Comparison of ENCODE assay signal across 9 cellular contexts in the genomic region with DNA sequence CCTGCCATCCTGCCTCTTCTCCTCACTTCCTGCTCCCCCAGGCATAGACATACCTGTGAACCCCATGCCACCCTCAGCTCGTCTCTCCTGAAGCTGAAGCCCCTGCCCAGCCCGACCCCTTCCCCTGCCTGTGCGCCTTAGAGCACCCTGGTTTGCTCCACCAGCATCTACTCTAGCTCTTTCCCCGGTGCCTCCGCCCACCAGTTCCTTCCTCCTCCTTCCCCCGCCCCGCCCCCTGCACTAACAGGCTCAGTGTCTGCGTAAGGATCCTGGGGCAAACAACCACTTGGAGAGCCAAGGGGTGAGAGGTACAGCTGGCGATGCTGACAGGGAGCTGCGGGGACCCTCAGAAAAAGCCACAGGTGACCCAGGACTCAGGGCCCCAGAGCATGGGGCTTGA. TPM values are rescaled to one million over a fixed set of nuclear protein-coding genes. Genes with fewer than 3 reads are reported as not detected.
DNase-seq lines count a peak whose midpoint lies in the region; ATAC-seq and TF ChIP-seq lines count a peak whose summit lies in the region.
"Had no signal": no experiment of that assay in that cellular context is flagged by ENCODE, and none has a peak within 500 bp of the region (broad histone marks: within the 10 kb centered on the region; RNA-seq: fewer than 3 reads in every experiment).

No MANE protein-coding gene starts in this region.

- POLR2A ChIA-PET in activated CD4-positive, alpha-beta memory T cell treated with anti-CD3 and anti-CD28 coated beads, Interleukin-2, amount 10 ng/mL, durations not matched to agents 7 days and 5 days (lab: Charles Lee): interaction anchor here (1.0 to 2.0 kb wide), 5 partner anchors 10 to 166 kb away, joined by 3 to 10 read pairs (median 3); no protein-coding TSS in a partner anchor

- peaks cover 15% of the 10 kb centered on the region for H3K4me1 Mint-ChIP-seq in activated CD4-positive, alpha-beta memory T cell treated with anti-CD3 and anti-CD28 coated beads, Interleukin-2, amount 10 ng/mL, durations not matched to agents 7 days and 5 days

- TF ChIP-seq CTCF in left ventricle myocardium inferior (IDR thresholded peaks at IDR 0.05; ENCODE audit: borderline replicate concordance) (no peak), vagina (IDR thresholded peaks at IDR 0.05) (no peak)

- intact Hi-C loops in left ventricle myocardium inferior (cut with micrococcal nuclease) (no loop called here), vagina (cut with DNase I) (loop anchor here (10.0 kb wide), 1 partner anchor 64 kb away; no protein-coding TSS in a partner anchor)

- peaks cover 4% of the 10 kb centered on the region for H3K27me3 Mint-ChIP-seq in activated CD4-positive, alpha-beta memory T cell treated with anti-CD3 and anti-CD28 coated beads, Interleukin-2, amount 10 ng/mL, durations not matched to agents 7 days and 5 days

- H3K27me3 ChIP-seq in left ventricle myocardium inferior (ENCODE audit: low read depth) (peaks cover 29% of the 10 kb centered on the region), vagina (no peaks in the 10 kb centered on the region)

- H3K36me3 ChIP-seq in left ventricle myocardium inferior (no peaks in the 10 kb centered on the region), vagina (no peaks in the 10 kb centered on the region)

- peak; percentile 46 for DNase-seq in NCI-H2227 (lab: John Stamatoyannopoulos, UW; ENCODE audit: unreplicated experiment)
- peak; percentile 76 for DNase-seq in activated CD4-positive, alpha-beta memory T cell treated with anti-CD3 and anti-CD28 coated beads, Interleukin-2, amount 10 ng/mL, durations not matched to agents 7 days and 5 days
- DNase-seq in left ventricle myocardium inferior: peak; percentile 62
- peak; percentile 41 to 61 for DNase-seq in stimulated activated CD8-positive, alpha-beta memory T cell treated with anti-CD3 and anti-CD28 coated beads, Interleukin-4, amount 100 ng/mL, for 4 hours (ENCODE audit: low read depth in 2 of 2, low spot score in 1 of 2)
- DNase-seq in NK-92 treated with Interleukin-12 subunit alpha and Interleukin-12 subunit beta, amount 100 ng/mL, for 24 hours (lab: John Stamatoyannopoulos, UW): no peak
- no peak for DNase-seq in vagina (ENCODE audit: extremely low spot score in 2 of 2)

- CTCF ChIA-PET in activated CD4-positive, alpha-beta memory T cell treated with anti-CD3 and anti-CD28 coated beads, Interleukin-2, amount 10 ng/mL, durations not matched to agents 7 days and 5 days (lab: Charles Lee): interaction anchor here (0.6 to 6.0 kb wide), 26 partner anchors 11 to 382 kb away, joined by 3 to 77 read pairs (median 6); no protein-coding TSS in a partner anchor

- H3K36me3 Mint-ChIP-seq in activated CD4-positive, alpha-beta memory T cell treated with anti-CD3 and anti-CD28 coated beads, Interleukin-2, amount 10 ng/mL, durations not matched to agents 7 days and 5 days (ENCODE audit: low read depth): no peaks in the 10 kb centered on the region

- H3K4me1 ChIP-seq in left ventricle myocardium inferior: peaks cover 20% of the 10 kb centered on the region
- H3K4me1 ChIP-seq in vagina: no peaks in the 10 kb centered on the region

- no peak overlapping the region for H3K27ac Mint-ChIP-seq in activated CD4-positive, alpha-beta memory T cell treated with anti-CD3 and anti-CD28 coated beads, Interleukin-2, amount 10 ng/mL, durations not matched to agents 7 days and 5 days

- no peaks in the 10 kb centered on the region for H3K9me3 Mint-ChIP-seq in activated CD4-positive, alpha-beta memory T cell treated with anti-CD3 and anti-CD28 coated beads, Interleukin-2, amount 10 ng/mL, durations not matched to agents 7 days and 5 days

- H3K9me3 ChIP-seq in left ventricle myocardium inferior (replicated peaks): no peaks in the 10 kb centered on the region
- H3K9me3 ChIP-seq in vagina: no peaks in the 10 kb centered on the region

- ATAC-seq in GM18907 (IDR thresholded peaks at IDR 0.05; ENCODE audit: unreplicated experiment): no peak
- no peak for ATAC-seq in GM18861 (IDR thresholded peaks at IDR 0.05; ENCODE audit: unreplicated experiment)

- peak overlapping the region; percentile 35 for H3K4me3 ChIP-seq in left ventricle myocardium inferior
- H3K4me3 ChIP-seq in vagina: no peak overlapping the region

- peak overlapping the region; percentile 21 for H3K4me3 Mint-ChIP-seq in activated CD4-positive, alpha-beta memory T cell treated with anti-CD3 and anti-CD28 coated beads, Interleukin-2, amount 10 ng/mL, durations not matched to agents 7 days and 5 days

- no peak overlapping the region for H3K27ac ChIP-seq in left ventricle myocardium inferior (replicated peaks)
- no peak overlapping the region for H3K27ac ChIP-seq in vagina

- no peak for TF ChIP-seq POLR2A in vagina (IDR thresholded peaks at IDR 0.05)

RNA-seq across cellular contexts. Expression of gene GPR142, which starts 1.9 kb away (rescaled TPM):
- under 1 TPM in 1 of 2 experiments, not detected in 1; 0.15 TPM for total RNA-seq in activated CD4-positive, alpha-beta memory T cell treated with anti-CD3 and anti-CD28 coated beads, Interleukin-2, amount 10 ng/mL, durations not matched to agents 7 days and 5 days
- not detected for total RNA-seq in left ventricle myocardium inferior
- 0.98 TPM for total RNA-seq in vagina

RNA-seq across cellular contexts. Expression of gene BTBD17, which starts 7.6 kb away (rescaled TPM):
- under 1 TPM in 1 of 2 experiments, not detected in 1; 0.18 TPM for total RNA-seq in activated CD4-positive, alpha-beta memory T cell treated with anti-CD3 and anti-CD28 coated beads, Interleukin-2, amount 10 ng/mL, durations not matched to agents 7 days and 5 days
- total RNA-seq in left ventricle myocardium inferior (not detected), vagina (not detected)
- total RNA-seq: aorta had no signal

RNA-seq across cellular contexts. Expression of gene KIF19, which starts 43.2 kb away (rescaled TPM):
- total RNA-seq in activated CD4-positive, alpha-beta memory T cell treated with anti-CD3 and anti-CD28 coated beads, Interleukin-2, amount 10 ng/mL, durations not matched to agents 7 days and 5 days: 1 to 10 TPM; 3.5 to 3.8 TPM
- total RNA-seq in left ventricle myocardium inferior (0.08 TPM), vagina (5.6 TPM)

Comparison
In these comparisons a context has a peak if more than half of its experiments do, and no peak if none do; other contexts are left out.
1. DNase-seq: peak in NCI-H2227 (single experiment), activated CD4-positive, alpha-beta memory T cell treated with anti-CD3 and anti-CD28 coated beads, Interleukin-2, amount 10 ng/mL, durations not matched to agents 7 days and 5 days (single experiment), left ventricle myocardium inferior (single experiment) and stimulated activated CD8-positive, alpha-beta memory T cell treated with anti-CD3 and anti-CD28 coated beads, Interleukin-4, amount 100 ng/mL, for 4 hours (2 of 2); none in NK-92 treated with Interleukin-12 subunit alpha and Interleukin-12 subunit beta, amount 100 ng/mL, for 24 hours (single experiment) and vagina (0 of 2).